In genomic region chr2:172110422-172110811, GRCh38 we compare ENCODE assay signal across 2 cellular contexts.
TF ChIP-seq lines count a peak whose summit lies in the region.

No MANE protein-coding gene starts in this region.

TF ChIP-seq in A549, 52 proteins besides CTCF, POLR2A, EP300 and RAD21:
- TF ChIP-seq ZC3H11A (IDR thresholded peaks at IDR 0.05) = peak; percentile 38; the same call in 1 of the 2 replicates

TF ChIP-seq in GM23338, 12 proteins besides CTCF, POLR2A, EP300 and RAD21:
- TF ChIP-seq EZH2 (IDR thresholded peaks at IDR 0.05; ENCODE audit: low read depth, unreplicated experiment) = peak; percentile 9
TF ChIP-seq in GM23338: peak in this region for 1; not testable (repeated sequence) for 11.
